ENCODE assay signal across 17 cellular contexts in the genomic region with DNA sequence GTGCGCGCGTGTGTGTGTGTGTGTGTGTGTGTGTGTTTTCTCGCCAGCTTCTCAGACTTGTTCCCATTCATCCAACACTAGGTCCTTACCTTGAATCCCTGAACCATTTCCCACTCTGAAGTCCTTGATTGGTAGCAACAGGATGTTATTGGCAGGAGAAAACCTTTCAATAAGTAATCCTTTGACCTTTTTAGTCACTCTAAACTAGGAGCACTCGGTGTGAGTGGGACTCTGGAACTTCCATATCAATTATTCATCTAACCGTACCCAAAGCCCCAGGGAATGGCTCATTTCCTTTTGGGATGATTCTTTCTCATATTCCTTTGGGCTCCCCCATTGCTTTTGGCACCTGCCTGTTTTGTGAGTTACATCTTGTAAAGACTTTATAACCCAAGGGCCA.
DNase-seq lines count a peak whose midpoint lies in the region; ATAC-seq and TF ChIP-seq lines count a peak whose summit lies in the region.
"Had no signal": no experiment of that assay in that cellular context is flagged by ENCODE, and none has a peak within 500 bp of the region (broad histone marks: within the 10 kb centered on the region; RNA-seq: fewer than 3 reads in every experiment).

No MANE protein-coding gene starts in this region.

- H3K27ac Mint-ChIP-seq in dendritic cell treated with granulocyte-macrophage colony-stimulating factor and Interleukin-4, amounts not matched to agents 40 ng/mL and 50 ng/mL, for 4 days: peak overlapping the region; percentile 41
- peak overlapping the region; percentile 17 for H3K27ac Mint-ChIP-seq in neural crest cell (ENCODE audit: unreplicated experiment)
- H3K27ac Mint-ChIP-seq: CD4-positive, CD25-positive, alpha-beta regulatory T cell; CD8-positive, alpha-beta memory T cell had no signal

- BruUV-seq in A673 (replicated peaks; lab: Mats Ljungman, UMichigan): no TSS peak

- H3K4me3 ChIP-seq in A673 (ENCODE audit: low read depth, low read length, poor library complexity, severe bottlenecking): no peak overlapping the region

- H3K27ac ChIP-seq in A673 (ENCODE audit: low read depth, low read length, poor library complexity, severe bottlenecking): no peak overlapping the region
- H3K27ac ChIP-seq: KMS-11 had no signal

- no peak overlapping the region for H3K4me3 Mint-ChIP-seq in dendritic cell treated with granulocyte-macrophage colony-stimulating factor and Interleukin-4, amounts not matched to agents 40 ng/mL and 50 ng/mL, for 4 days
- H3K4me3 Mint-ChIP-seq in neural crest cell: no peak overlapping the region
- H3K4me3 Mint-ChIP-seq: CD4-positive, CD25-positive, alpha-beta regulatory T cell; CD8-positive, alpha-beta memory T cell had no signal

- intact Hi-C loops in A673 (cut with micrococcal nuclease; ENCODE audit: unreplicated experiment): no loop called here
- intact Hi-C loops in dendritic cell treated with granulocyte-macrophage colony-stimulating factor and Interleukin-4, amounts not matched to agents 40 ng/mL and 50 ng/mL, for 4 days (cut with micrococcal nuclease): no loop called here

- peaks cover 9% of the 10 kb centered on the region for H3K4me1 ChIP-seq in A673 (ENCODE audit: insufficient read depth, low read length, poor library complexity, severe bottlenecking)
- H3K4me1 ChIP-seq: BE2C, Caco-2 had no signal

- H3K27me3 Mint-ChIP-seq in dendritic cell treated with granulocyte-macrophage colony-stimulating factor and Interleukin-4, amounts not matched to agents 40 ng/mL and 50 ng/mL, for 4 days: peaks cover 22% of the 10 kb centered on the region
- H3K27me3 Mint-ChIP-seq in neural crest cell (ENCODE audit: low read depth): no peaks in the 10 kb centered on the region

- peaks cover 7% of the 10 kb centered on the region for H3K4me1 Mint-ChIP-seq in dendritic cell treated with granulocyte-macrophage colony-stimulating factor and Interleukin-4, amounts not matched to agents 40 ng/mL and 50 ng/mL, for 4 days (ENCODE audit: low read depth)
- peaks cover 5% of the 10 kb centered on the region for H3K4me1 Mint-ChIP-seq in neural crest cell
- H3K4me1 Mint-ChIP-seq: CD8-positive, alpha-beta memory T cell had no signal

- no peaks in the 10 kb centered on the region for H3K36me3 Mint-ChIP-seq in dendritic cell treated with granulocyte-macrophage colony-stimulating factor and Interleukin-4, amounts not matched to agents 40 ng/mL and 50 ng/mL, for 4 days (ENCODE audit: low read depth)
- H3K36me3 Mint-ChIP-seq in neural crest cell (ENCODE audit: low read depth): no peaks in the 10 kb centered on the region
- H3K36me3 Mint-ChIP-seq: CD4-positive, CD25-positive, alpha-beta regulatory T cell; CD8-positive, alpha-beta memory T cell had no signal

- TF ChIP-seq CTCF in A673 (conservative IDR thresholded peaks at IDR 0.05; ENCODE audit: low read depth, low read length) (no peak), neural crest cell (conservative IDR thresholded peaks at IDR 0.05) (no peak)

- no peaks in the 10 kb centered on the region for H3K36me3 ChIP-seq in A673 (ENCODE audit: insufficient read depth, low read length, poor library complexity, severe bottlenecking)
- H3K36me3 ChIP-seq: BE2C had no signal

- no peak for ATAC-seq in GM18498 (IDR thresholded peaks at IDR 0.05; ENCODE audit: unreplicated experiment)
- ATAC-seq in HG02678 (IDR thresholded peaks at IDR 0.05; ENCODE audit: unreplicated experiment): no peak

- POLR2A ChIA-PET in A673 (lab: Charles Lee; ENCODE audit: low non-redundant PET): no interaction called here

- DNase-seq in A673 (ENCODE audit: low spot score) (peak; percentile 28), ELR (ENCODE audit: low read depth) (peak; percentile 48), neural crest cell (ENCODE audit: low read depth, low spot score) (no peak), COLO829 (ENCODE audit: low spot score) (no peak), cerebellar cortex (ENCODE audit: low spot score) (no peak)
- DNase-seq: ACHN; BE2C; C1 segment of cervical spinal cord; Caco-2; CD4-positive, CD25-positive, alpha-beta regulatory T cell; CD8-positive, alpha-beta memory T cell; GF-D8; HCEC 1CT had no signal

- H3K9me3 ChIP-seq in A673 (ENCODE audit: low read depth, low read length, poor library complexity, severe bottlenecking): no peaks in the 10 kb centered on the region
- H3K9me3 ChIP-seq: BE2C, Caco-2 had no signal

- H3K27me3 ChIP-seq in A673 (replicated peaks; ENCODE audit: insufficient read depth, low read depth, low read length, poor library complexity): no peaks in the 10 kb centered on the region
- H3K27me3 ChIP-seq: BE2C had no signal

- CTCF ChIA-PET in A673 (lab: Charles Lee): no interaction called here

- H3K9me3 Mint-ChIP-seq in dendritic cell treated with granulocyte-macrophage colony-stimulating factor and Interleukin-4, amounts not matched to agents 40 ng/mL and 50 ng/mL, for 4 days: no peaks in the 10 kb centered on the region
- H3K9me3 Mint-ChIP-seq in neural crest cell: no peaks in the 10 kb centered on the region

Comparison
In these comparisons a context has a peak if more than half of its experiments do, and no peak if none do; other contexts are left out.
1. DNase-seq: peak in A673 (single experiment) and ELR (single experiment); none in neural crest cell (single experiment), COLO829 (single experiment) and cerebellar cortex (single experiment).